Comparison of ENCODE assay signal across 8 cellular contexts in genomic region chr3:120416868-120417267, GRCh38. TPM values are rescaled to one million over a fixed set of nuclear protein-coding genes. Genes with fewer than 3 reads are reported as not detected.
DNase-seq lines count a peak whose midpoint lies in the region; ATAC-seq, FAIRE-seq and TF ChIP-seq lines count a peak whose summit lies in the region.

No MANE protein-coding gene starts in this region.

- WGBS in A549 (ENCODE audit: missing lambda C conversion rate), result 50% methylated on average over 2 of the region's 2 CpGs

- no peaks in the 10 kb centered on the region for H3K27me3 Mint-ChIP-seq in chondrocyte (ENCODE audit: low read depth)

- TF ChIP-seq CTCF in A549 (IDR thresholded peaks at IDR 0.05) (no peak), chondrocyte (IDR thresholded peaks at IDR 0.05) (no peak), omental fat pad (IDR thresholded peaks at IDR 0.05) (no peak)

- no peak overlapping the region for H3K4me3 ChIP-seq in A549

- ATAC-seq in A549, result peak; percentile 44 to 48
- ATAC-seq in GM19351 (IDR thresholded peaks at IDR 0.05; ENCODE audit: unreplicated experiment), result peak; percentile 19
- ATAC-seq in HG03439 (IDR thresholded peaks at IDR 0.05; ENCODE audit: unreplicated experiment), result peak; percentile 20
- peak; percentile 3 for ATAC-seq in omental fat pad (ENCODE audit: low FRiP score)

- peak overlapping the region; percentile 52 to 71; a peak in 4 of 6 replicates for H3K27ac ChIP-seq in A549

- TF ChIP-seq EP300 in A549 (IDR thresholded peaks at IDR 0.05), result no peak

- DNase-seq in A549 (ENCODE audit: low read depth in 1 of 2, low spot score in 1 of 2) (no peak), chondrocyte (ENCODE audit: low spot score) (no peak), omental fat pad (ENCODE audit: low spot score) (no peak), NCI-H1048 (lab: John Stamatoyannopoulos, UW) (no peak), NCI-H82 treated with DMSO at 0.1 percent for 48 hours (lab: John Stamatoyannopoulos, UW; ENCODE audit: unreplicated experiment) (no peak)
- no peak for DNase-seq in activated CD4-positive, CD25-positive, alpha-beta regulatory T cell (lab: John Stamatoyannopoulos, UW)

- H3K4me2 ChIP-seq in A549, result peak overlapping the region; percentile 77

- H3K4me3 Mint-ChIP-seq in chondrocyte (ENCODE audit: unreplicated experiment), result peak overlapping the region; percentile 37

- TF ChIP-seq RAD21 in A549 (conservative IDR thresholded peaks at IDR 0.05 in 1 of 2, IDR thresholded peaks at IDR 0.05 in 1 of 2), result no peak

- peaks cover 12% of the 10 kb centered on the region for H3K36me3 Mint-ChIP-seq in chondrocyte (ENCODE audit: low read depth)

- peaks cover 22% of the 10 kb centered on the region for H3K4me1 ChIP-seq in A549

- no peaks in the 10 kb centered on the region for H3K9me3 ChIP-seq in A549

- FAIRE-seq in A549 (lab: Jason Lieb, UNC), result no peak

- peaks cover 61% of the 10 kb centered on the region for H3K4me1 Mint-ChIP-seq in chondrocyte (ENCODE audit: low read depth)

- POLR2A ChIA-PET in A549 (lab: Yijun Ruan, JAX), result interaction anchor here (1.3 to 3.3 kb wide), 6 partner anchors 19 to 322 kb away, joined by 4 to 35 read pairs (median 10); partner anchors contain the start of gene LRRC58

- H3K27ac Mint-ChIP-seq in chondrocyte (ENCODE audit: unreplicated experiment), result peak overlapping the region; percentile 98

- no peaks in the 10 kb centered on the region for H3K9me3 Mint-ChIP-seq in chondrocyte (ENCODE audit: low read depth)

- TF ChIP-seq POLR2A in A549 (IDR thresholded peaks at IDR 0.05; ENCODE audit: low read length), result no peak

- CTCF ChIA-PET in A549 (lab: Yijun Ruan, JAX), result interaction anchor here (0.8 to 11.1 kb wide), 25 partner anchors 8 to 184 kb away, joined by 3 to 220 read pairs (median 9); partner anchors contain the start of genes FSTL1 and LRRC58

TF ChIP-seq in A549, 52 proteins besides CTCF, POLR2A, EP300 and RAD21:
- TF ChIP-seq HDAC2 (IDR thresholded peaks at IDR 0.05), result no peak
- TF ChIP-seq CEBPB (IDR thresholded peaks at IDR 0.05), result no peak
- no peak for TF ChIP-seq HOXA7 (CRISPR knock-in tag; IDR thresholded peaks at IDR 0.05)
- TF ChIP-seq ZSCAN20 (CRISPR knock-in tag; IDR thresholded peaks at IDR 0.05), result no peak
- no peak for TF ChIP-seq HOXB5 (CRISPR knock-in tag; IDR thresholded peaks at IDR 0.05)
- no peak for TF ChIP-seq E2F6 (IDR thresholded peaks at IDR 0.05; ENCODE audit: borderline replicate concordance, low read depth)
- no peak for TF ChIP-seq PBX3 (IDR thresholded peaks at IDR 0.05)
- no peak for TF ChIP-seq TP53 (CRISPR knock-in tag; IDR thresholded peaks at IDR 0.05)
- TF ChIP-seq HEYL (CRISPR knock-in tag; IDR thresholded peaks at IDR 0.05), result no peak
- no peak for TF ChIP-seq CBX2 (IDR thresholded peaks at IDR 0.05; ENCODE audit: borderline replicate concordance, low read depth)
- no peak for TF ChIP-seq TFCP2L1 (CRISPR knock-in tag; IDR thresholded peaks at IDR 0.05)
- no peak for TF ChIP-seq MAZ (IDR thresholded peaks at IDR 0.05; ENCODE audit: borderline replicate concordance, low read depth, low read length)
- TF ChIP-seq SREBF2 (IDR thresholded peaks at IDR 0.05), result no peak
- no peak for TF ChIP-seq USF2 (IDR thresholded peaks at IDR 0.05)
- no peak for TF ChIP-seq PHF8 (IDR thresholded peaks at IDR 0.05; ENCODE audit: borderline replicate concordance, low read depth)
- TF ChIP-seq MAX (IDR thresholded peaks at IDR 0.05), result no peak

RNA-seq across cellular contexts. Expression of gene FSTL1, which starts 33.9 kb away (rescaled TPM):
- 57.7 and 84.7 TPM in 2 replicates for polyA plus RNA-seq in A549 (2011; rRNA removed)
- 33.0 and 40.2 TPM in 2 replicates for polyA plus RNA-seq in A549 (2012; cell fraction: cytosol; rRNA removed)
- 37.2 and 50.3 TPM in 2 replicates for polyA plus RNA-seq in A549 (2012; cell fraction: nucleus; rRNA removed)
- 115 to 119 TPM (median 118 TPM) in 3 replicates for polyA plus RNA-seq in A549 (2017; fragmentation: RNase III; extraction: RNeasy Plus Mini Kit Qiagen cat#74134 plus additional on column Dnase treatment)
- polyA minus RNA-seq in A549 (2011; rRNA and poly(A)+ RNA removed), result 63.4 and 78.2 TPM in 2 replicates
- 2,561 to 3,511 TPM (median 3,398 TPM) in 3 replicates for total RNA-seq in chondrocyte
- total RNA-seq in omental fat pad, result 100 to 1,000 TPM; 532 to 861 (median 705) TPM
